In genomic region chr12:106108187-106108816, GRCh38 we compare ENCODE assay signal across 10 cellular contexts. TPM values are rescaled to one million over a fixed set of nuclear protein-coding genes. Genes with fewer than 3 reads are reported as not detected.
DNase-seq lines count a peak whose midpoint lies in the region; ATAC-seq and TF ChIP-seq lines count a peak whose summit lies in the region.
"Had no signal": no experiment of that assay in that cellular context is flagged by ENCODE, and none has a peak within 500 bp of the region (broad histone marks: within the 10 kb centered on the region; RNA-seq: fewer than 3 reads in every experiment).

No MANE protein-coding gene starts in this region.

- TF ChIP-seq POLR2A in NB4 (IDR thresholded peaks at IDR 0.05; ENCODE audit: extremely low read depth, insufficient read length) = no peak

- H3K36me3 Mint-ChIP-seq in type B pancreatic cell = peaks cover 6% of the 10 kb centered on the region

- H3K27me3 Mint-ChIP-seq in type B pancreatic cell = no peaks in the 10 kb centered on the region

- H3K4me1 Mint-ChIP-seq in type B pancreatic cell (ENCODE audit: unreplicated experiment) = peaks cover 63% of the 10 kb centered on the region

- TF ChIP-seq CTCF in NB4 (IDR thresholded peaks at IDR 0.05; ENCODE audit: low read depth, low read length) (no peak), type B pancreatic cell (conservative IDR thresholded peaks at IDR 0.05) (no peak)

- no peak overlapping the region for H3K4me3 ChIP-seq in NB4 (ENCODE audit: low read depth, low read length)

- peak; percentile 14 for DNase-seq in NB4 (ENCODE audit: low read depth)
- peak; percentile 47 for DNase-seq in dermis blood vessel endothelial cell
- peak; percentile 75 for DNase-seq in left kidney (ENCODE audit: low read depth, low spot score)
- DNase-seq in type B pancreatic cell (ENCODE audit: extremely low spot score, unreplicated experiment) = no peak
- no peak for DNase-seq in NCI-H2171 (lab: John Stamatoyannopoulos, UW)
- DNase-seq in C1 segment of cervical spinal cord (lab: John Stamatoyannopoulos, UW) = no peak
- DNase-seq: activated CD4-positive, alpha-beta T cell treated with anti-CD3 and anti-CD28 coated beads for 36 hours; cortex of kidney; NCI-H524 had no signal

- H3K9me3 Mint-ChIP-seq in type B pancreatic cell = no peaks in the 10 kb centered on the region

- no peak for ATAC-seq in HG02840 (IDR thresholded peaks at IDR 0.05; ENCODE audit: low FRiP score, unreplicated experiment)
- ATAC-seq: activated CD4-positive, alpha-beta T cell treated with anti-CD3 and anti-CD28 coated beads for 36 hours had no signal

- peak overlapping the region; percentile 52 for H3K27ac Mint-ChIP-seq in type B pancreatic cell
- H3K27ac Mint-ChIP-seq: activated CD4-positive, alpha-beta T cell treated with anti-CD3 and anti-CD28 coated beads for 36 hours had no signal

- H3K4me3 Mint-ChIP-seq in type B pancreatic cell = peak overlapping the region; percentile 65
- H3K4me3 Mint-ChIP-seq: activated CD4-positive, alpha-beta T cell treated with anti-CD3 and anti-CD28 coated beads for 36 hours had no signal

RNA-seq across cellular contexts. Expression of gene NUAK1, which starts 30.5 kb away (rescaled TPM):
- total RNA-seq in dermis blood vessel endothelial cell (73.9 and 158 TPM in 2 replicates), type B pancreatic cell (ENCODE audit: low replicate concordance) (6.5 and 8.1 TPM in 2 replicates)
- total RNA-seq: activated CD4-positive, alpha-beta T cell treated with anti-CD3 and anti-CD28 coated beads for 36 hours had no signal

Comparison
In these comparisons a context has a peak if more than half of its experiments do, and no peak if none do; other contexts are left out.
1. DNase-seq: peak in NB4 (single experiment), dermis blood vessel endothelial cell (single experiment) and left kidney (single experiment); none in type B pancreatic cell (single experiment), NCI-H2171 (single experiment) and C1 segment of cervical spinal cord (0 of 14).